ENCODE assay signal across 12 cellular contexts in the genomic region with DNA sequence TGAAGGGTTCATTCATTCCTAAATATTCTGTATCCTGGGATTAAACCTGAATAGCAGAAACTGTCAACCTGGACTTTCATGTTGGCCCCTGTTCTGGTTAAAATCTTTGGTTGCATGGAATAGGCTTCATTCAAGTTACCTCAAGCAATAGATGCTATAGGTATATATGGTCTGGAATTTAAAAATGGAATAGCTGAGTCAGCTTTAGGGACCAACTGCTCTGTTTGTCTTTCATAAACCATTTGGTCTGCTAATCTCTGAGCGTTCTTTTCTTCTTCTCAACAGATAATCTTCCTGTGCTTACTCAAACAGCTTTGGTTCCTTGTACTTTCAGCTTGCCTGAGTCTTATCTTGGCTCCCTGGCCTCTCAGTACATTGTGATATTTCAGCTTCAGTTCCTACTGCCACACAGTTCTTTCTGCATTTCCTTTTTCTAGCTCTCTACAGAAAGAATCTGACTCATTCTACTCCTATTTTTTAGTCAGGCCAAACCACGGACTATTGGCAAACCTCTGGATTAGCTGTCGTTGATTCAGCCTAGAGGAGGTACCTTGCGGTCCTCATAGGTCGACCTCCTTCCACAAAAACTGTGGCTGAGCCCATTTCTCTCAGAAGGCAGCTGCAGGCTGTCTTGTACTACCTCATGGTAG. TPM values are rescaled to one million over a fixed set of nuclear protein-coding genes. Genes with fewer than 3 reads are reported as not detected.
DNase-seq lines count a peak whose midpoint lies in the region; ATAC-seq, FAIRE-seq and TF ChIP-seq lines count a peak whose summit lies in the region.
"Had no signal": no experiment of that assay in that cellular context is flagged by ENCODE, and none has a peak within 500 bp of the region (broad histone marks: within the 10 kb centered on the region; RNA-seq: fewer than 3 reads in every experiment).

No MANE protein-coding gene starts in this region.

- H3K36me3 Mint-ChIP-seq in astrocyte (ENCODE audit: low read depth, unreplicated experiment) (no peaks in the 10 kb centered on the region), endodermal cell (ENCODE audit: low read depth) (no peaks in the 10 kb centered on the region)

- H3K4me2 ChIP-seq in A549 (no peak overlapping the region), astrocyte (ENCODE audit: low read length) (peak overlapping the region; percentile 54)

- no peaks in the 10 kb centered on the region for H3K36me3 ChIP-seq in astrocyte (ENCODE audit: insufficient read depth, low read length)
- H3K36me3 ChIP-seq in endodermal cell (ENCODE audit: control insufficient read depth, insufficient read depth, low read length): no peaks in the 10 kb centered on the region
- H3K36me3 ChIP-seq: BLaER1 treated with 17β-estradiol and CSF1 and Interleukin-3, amounts not matched to agents 10 nM and 100 nM had no signal

- CTCF ChIA-PET in A549 (lab: Yijun Ruan, JAX): no interaction called here

- no peaks in the 10 kb centered on the region for H3K27me3 ChIP-seq in astrocyte (ENCODE audit: insufficient read depth, low read length)
- H3K27me3 ChIP-seq in endodermal cell (ENCODE audit: control insufficient read depth, insufficient read depth, low read length, poor library complexity, severe bottlenecking): no peaks in the 10 kb centered on the region
- H3K27me3 ChIP-seq: BLaER1 treated with 17β-estradiol and CSF1 and Interleukin-3, amounts not matched to agents 10 nM and 100 nM had no signal

- TF ChIP-seq CTCF in A549 (IDR thresholded peaks at IDR 0.05): no peak
- TF ChIP-seq CTCF in astrocyte (IDR thresholded peaks at IDR 0.05; ENCODE audit: insufficient read depth, low read depth, low read length): no peak
- no peak for TF ChIP-seq CTCF in endodermal cell (conservative IDR thresholded peaks at IDR 0.05)

- no peaks in the 10 kb centered on the region for H3K4me1 ChIP-seq in A549
- H3K4me1 ChIP-seq in astrocyte (ENCODE audit: insufficient read depth, low read length): peaks cover 9% of the 10 kb centered on the region
- peaks cover 2% of the 10 kb centered on the region for H3K4me1 ChIP-seq in endodermal cell (ENCODE audit: control insufficient read depth, insufficient read depth, low read length)

- 64% methylated on average over 3 of the region's 5 CpGs for WGBS in A549 (ENCODE audit: missing lambda C conversion rate)
- 73 to 83% methylated on average over 1 to 5 of the region's 5 CpGs for WGBS in endodermal cell (ENCODE audit: insufficient coverage in 1 of 2, insufficient read length in 1 of 2), 2 experiments

- H3K27ac Mint-ChIP-seq in astrocyte (ENCODE audit: unreplicated experiment): peak overlapping the region; percentile 48
- no peak overlapping the region for H3K27ac Mint-ChIP-seq in endodermal cell

- H3K27me3 Mint-ChIP-seq in astrocyte (ENCODE audit: low read depth, unreplicated experiment) (no peaks in the 10 kb centered on the region), endodermal cell (ENCODE audit: insufficient read depth) (no peaks in the 10 kb centered on the region)

- no peaks in the 10 kb centered on the region for H3K79me2 ChIP-seq in astrocyte (ENCODE audit: insufficient read depth, low read length)

- POLR2A ChIA-PET in A549 (lab: Yijun Ruan, JAX): no interaction called here

- H4K20me1 ChIP-seq in astrocyte (ENCODE audit: insufficient read depth, low read length): no peaks in the 10 kb centered on the region
- H4K20me1 ChIP-seq: BLaER1 treated with 17β-estradiol and CSF1 and Interleukin-3, amounts not matched to agents 10 nM and 100 nM had no signal

- H3K4me1 Mint-ChIP-seq in astrocyte (ENCODE audit: low read depth, unreplicated experiment) (peaks cover 6% of the 10 kb centered on the region), endodermal cell (peaks cover 11% of the 10 kb centered on the region)

- FAIRE-seq in A549 (lab: Jason Lieb, UNC): no peak
- peak; percentile 73 for FAIRE-seq in astrocyte (lab: Jason Lieb, UNC)

- no peak for ATAC-seq in A549
- no peak for ATAC-seq in HG03432 (IDR thresholded peaks at IDR 0.05; ENCODE audit: unreplicated experiment)
- ATAC-seq: stimulated activated naive CD8-positive, alpha-beta T cell treated with anti-CD3 and anti-CD28 coated beads, Interleukin-15, Interleukin-2, amounts not matched to agents 100 U/mL and 50 U/mL, for 24 hours had no signal

- H3K27ac ChIP-seq in A549 (no peak overlapping the region), astrocyte (ENCODE audit: low read depth, low read length) (peak overlapping the region; percentile 42), endodermal cell (ENCODE audit: low read depth, low read length) (no peak overlapping the region)
- H3K27ac ChIP-seq: BLaER1 treated with 17β-estradiol and CSF1 and Interleukin-3, amounts not matched to agents 10 nM and 100 nM had no signal

- TF ChIP-seq RAD21 in A549 (conservative IDR thresholded peaks at IDR 0.05 in 1 of 2, IDR thresholded peaks at IDR 0.05 in 1 of 2): no peak

- H3K4me3 ChIP-seq in A549 (no peak overlapping the region), astrocyte (ENCODE audit: insufficient read depth, low read depth, low read length) (peak overlapping the region; percentile 2), endodermal cell (ENCODE audit: low read length) (no peak overlapping the region)
- H3K4me3 ChIP-seq: BLaER1 treated with 17β-estradiol and CSF1 and Interleukin-3, amounts not matched to agents 10 nM and 100 nM had no signal

- H2AFZ ChIP-seq in astrocyte (ENCODE audit: low read depth, low read length): no peak overlapping the region

- TF ChIP-seq EP300 in A549 (IDR thresholded peaks at IDR 0.05): no peak

- no peak for DNase-seq in A549 (ENCODE audit: low read depth in 1 of 2, low spot score in 1 of 2)
- DNase-seq in Kasumi-1 (lab: John Stamatoyannopoulos, UW): peak; percentile 58 to 61
- DNase-seq in astrocyte (ENCODE audit: low read depth): peak; percentile 99
- DNase-seq in hepatic stellate cell (ENCODE audit: low spot score): peak; percentile 29
- DNase-seq in NK-92 (lab: John Stamatoyannopoulos, UW; ENCODE audit: unreplicated experiment): no peak
- DNase-seq in endodermal cell: no peak
- no peak for DNase-seq in hypothalamus (lab: John Stamatoyannopoulos, UW)
- DNase-seq: activated T-cell treated with anti-CD3 and anti-CD28 coated beads for 4 hours; foreskin melanocyte; stimulated activated naive CD8-positive, alpha-beta T cell treated with anti-CD3 and anti-CD28 coated beads, Interleukin-15, Interleukin-2, amounts not matched to agents 100 U/mL and 50 U/mL, for 24 hours had no signal

- H3K9ac ChIP-seq in astrocyte (ENCODE audit: low read length) (no peak overlapping the region), endodermal cell (ENCODE audit: extremely low read depth, low read length, poor library complexity, severe bottlenecking) (no peak overlapping the region)
- H3K9ac ChIP-seq: BLaER1 treated with 17β-estradiol and CSF1 and Interleukin-3, amounts not matched to agents 10 nM and 100 nM had no signal

- H3K9me3 Mint-ChIP-seq in astrocyte (ENCODE audit: unreplicated experiment): no peaks in the 10 kb centered on the region
- no peaks in the 10 kb centered on the region for H3K9me3 Mint-ChIP-seq in endodermal cell

- TF ChIP-seq POLR2A in A549 (IDR thresholded peaks at IDR 0.05; ENCODE audit: low read length): no peak

- H3K9me3 ChIP-seq in A549 (no peaks in the 10 kb centered on the region), astrocyte (ENCODE audit: insufficient read depth, low read depth, low read length) (no peaks in the 10 kb centered on the region), endodermal cell (ENCODE audit: control insufficient read depth, low read length) (no peaks in the 10 kb centered on the region)
- H3K9me3 ChIP-seq: BLaER1 treated with 17β-estradiol and CSF1 and Interleukin-3, amounts not matched to agents 10 nM and 100 nM had no signal

- no peak overlapping the region for H3K4me3 Mint-ChIP-seq in astrocyte (ENCODE audit: unreplicated experiment)
- H3K4me3 Mint-ChIP-seq in endodermal cell: no peak overlapping the region

TF ChIP-seq in A549, 52 proteins besides CTCF, POLR2A, EP300 and RAD21:
- TF ChIP-seq EHMT2 (IDR thresholded peaks at IDR 0.05; ENCODE audit: low read depth) (no peak), MAFK (IDR thresholded peaks at IDR 0.05; ENCODE audit: partially characterized antibody) (peak; percentile 70)
TF ChIP-seq in A549: peak in this region for 1.

RNA-seq across cellular contexts. Expression of gene MAB21L1, which starts 35.9 kb away (rescaled TPM):
- not detected in 2 replicates for polyA plus RNA-seq in A549 (2011; rRNA removed)
- polyA plus RNA-seq in A549 (2012; cell fraction: cytosol; rRNA removed): not detected in 2 replicates
- not detected in 2 replicates for polyA plus RNA-seq in A549 (2012; cell fraction: nucleus; rRNA removed)
- not detected in 3 replicates for polyA plus RNA-seq in A549 (2017; fragmentation: RNase III; extraction: RNeasy Plus Mini Kit Qiagen cat#74134 plus additional on column Dnase treatment)
- not detected in 2 replicates for polyA minus RNA-seq in A549 (2011; rRNA and poly(A)+ RNA removed)
- 2.0 and 2.9 TPM in 2 replicates for total RNA-seq in astrocyte
- under 1 TPM in 1 of 2 donors, not detected in 1; 0.09 TPM for total RNA-seq in endodermal cell
- polyA plus RNA-seq in endodermal cell (2013, experiment 1 of 2): 7.8 TPM
- polyA plus RNA-seq in endodermal cell (2013, experiment 2 of 2): 7.0 TPM

Comparison
In these comparisons a context has a peak if more than half of its experiments do, and no peak if none do; other contexts are left out.
1. DNase-seq: peak in Kasumi-1 (2 of 2), astrocyte (single experiment) and hepatic stellate cell (single experiment); none in A549 (0 of 2), NK-92 (single experiment), endodermal cell (single experiment) and hypothalamus (0 of 51).